8 cellular contexts compared by ENCODE assay signal in the genomic region with DNA sequence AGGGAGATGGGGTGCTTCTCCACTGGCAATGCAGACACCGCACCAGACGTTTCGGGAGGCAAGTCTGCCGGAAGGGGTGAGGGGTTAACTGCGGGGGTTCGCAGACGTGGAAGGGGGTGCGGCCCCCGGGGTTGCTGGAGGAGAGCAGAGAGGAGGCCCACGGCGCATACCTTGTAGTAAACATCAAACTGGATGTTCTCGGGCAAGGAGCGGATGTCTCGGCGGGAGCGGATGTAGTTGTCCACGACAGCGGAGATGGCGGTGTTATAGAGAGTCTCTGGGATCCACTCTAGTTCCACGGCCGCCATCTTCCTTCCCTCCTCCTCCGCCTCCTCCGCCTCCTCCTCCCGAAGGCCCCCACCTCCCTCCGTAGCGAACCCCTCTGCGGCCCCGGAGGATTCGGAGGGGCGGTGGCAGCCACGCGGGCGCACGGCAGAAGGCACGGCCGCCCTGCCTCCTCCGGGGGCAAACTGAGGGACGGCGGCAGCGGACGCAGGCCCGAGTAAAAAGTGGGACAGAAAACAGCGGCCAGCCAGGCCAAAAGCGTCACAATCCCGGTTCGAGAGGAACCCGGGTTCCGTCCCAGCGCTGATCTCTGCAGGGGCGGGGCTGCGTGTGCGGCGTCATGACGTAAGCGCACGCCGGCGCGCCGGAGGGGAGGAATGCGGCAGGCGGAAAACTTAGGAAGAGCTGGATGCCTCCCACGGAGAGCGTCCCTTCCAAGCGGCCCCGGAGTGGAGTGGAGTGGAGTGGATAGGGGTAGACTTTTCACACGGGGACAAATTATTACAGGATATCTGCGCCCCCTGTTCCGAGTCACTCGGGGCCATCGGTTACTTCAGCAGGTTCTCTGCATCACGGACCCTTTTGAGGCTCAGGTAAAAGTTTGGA. TPM values are rescaled to one million over a fixed set of nuclear protein-coding genes. Genes with fewer than 3 reads are reported as not detected.
DNase-seq lines count a peak whose midpoint lies in the region; ATAC-seq and TF ChIP-seq lines count a peak whose summit lies in the region.

TSS of gene APPBP2 (minus strand) at position 619 of the 891 bp plus-strand sequence. CDS start at position 308, 311 bp downstream.

- peak within 1 kb of the TSS; percentile 94 for H3K27ac Mint-ChIP-seq in activated CD8-positive, alpha-beta T cell treated with anti-CD3 and anti-CD28 coated beads, Interleukin-2, amount 10 ng/mL, durations not matched to agents 7 days and 5 days

- peaks cover 2% of the 10 kb centered on the region for H3K27me3 Mint-ChIP-seq in activated CD8-positive, alpha-beta T cell treated with anti-CD3 and anti-CD28 coated beads, Interleukin-2, amount 10 ng/mL, durations not matched to agents 7 days and 5 days (ENCODE audit: low read depth)

- H3K27ac ChIP-seq in C4-2B: peak within 1 kb of the TSS; percentile 98
- H3K27ac ChIP-seq in lower lobe of right lung: peak within 1 kb of the TSS; percentile 99

- peaks cover 7% of the 10 kb centered on the region for H3K36me3 Mint-ChIP-seq in activated CD8-positive, alpha-beta T cell treated with anti-CD3 and anti-CD28 coated beads, Interleukin-2, amount 10 ng/mL, durations not matched to agents 7 days and 5 days (ENCODE audit: low read depth)

- CTCF ChIA-PET in activated CD8-positive, alpha-beta T cell treated with anti-CD3 and anti-CD28 coated beads, Interleukin-2, amount 10 ng/mL, durations not matched to agents 7 days and 5 days (lab: Charles Lee): interaction anchor here (0.6 to 1.4 kb wide), 5 partner anchors 8 to 327 kb away, joined by 3 to 6 read pairs (median 3); no protein-coding TSS in a partner anchor

- DNase-seq in NCI-H774 (lab: John Stamatoyannopoulos, UW): peak; percentile 89
- peak; percentile 80 for DNase-seq in activated CD8-positive, alpha-beta T cell treated with anti-CD3 and anti-CD28 coated beads, Interleukin-2, amount 10 ng/mL, durations not matched to agents 7 days and 5 days
- DNase-seq in ecto neural progenitor cell (ENCODE audit: low spot score): peak; percentile 95
- DNase-seq in lower lobe of right lung: peak; percentile 90
- peak; percentile 47 to 67 (median 50) for DNase-seq in stimulated activated CD4-positive, alpha-beta T cell treated with anti-CD3 and anti-CD28 coated beads, TNF-alpha, amount 100 ng/mL, for 24 hours (ENCODE audit: low read depth in 3 of 3)

- peaks cover 30% of the 10 kb centered on the region for H3K4me1 Mint-ChIP-seq in activated CD8-positive, alpha-beta T cell treated with anti-CD3 and anti-CD28 coated beads, Interleukin-2, amount 10 ng/mL, durations not matched to agents 7 days and 5 days (ENCODE audit: low read depth)

- peak within 1 kb of the TSS; percentile 95 for H3K4me3 Mint-ChIP-seq in activated CD8-positive, alpha-beta T cell treated with anti-CD3 and anti-CD28 coated beads, Interleukin-2, amount 10 ng/mL, durations not matched to agents 7 days and 5 days

- peaks cover under 1% of the 10 kb centered on the region for H3K36me3 ChIP-seq in lower lobe of right lung

- no peaks in the 10 kb centered on the region for H3K27me3 ChIP-seq in lower lobe of right lung (ENCODE audit: low read depth)

- peak; percentile 90 for ATAC-seq in GM19395 (IDR thresholded peaks at IDR 0.05; ENCODE audit: unreplicated experiment)
- ATAC-seq in HG03558 (IDR thresholded peaks at IDR 0.05; ENCODE audit: extremely low read depth, unreplicated experiment): peak; percentile 58
- ATAC-seq in activated CD8-positive, alpha-beta T cell treated with anti-CD3 and anti-CD28 coated beads, Interleukin-2, amount 10 ng/mL, durations not matched to agents 7 days and 5 days: peak; percentile 90
- peak; percentile 98 for ATAC-seq in lower lobe of right lung

- H3K4me3 ChIP-seq in lower lobe of right lung: peak within 1 kb of the TSS; percentile 93

- POLR2A ChIA-PET in activated CD8-positive, alpha-beta T cell treated with anti-CD3 and anti-CD28 coated beads, Interleukin-2, amount 10 ng/mL, durations not matched to agents 7 days and 5 days (lab: Charles Lee): interaction anchor here (0.7 to 1.0 kb wide), 2 partner anchors 16 to 74 kb away, joined by 3 to 7 read pairs; partner anchors contain the start of gene PPM1D

- no peaks in the 10 kb centered on the region for H3K9me3 Mint-ChIP-seq in activated CD8-positive, alpha-beta T cell treated with anti-CD3 and anti-CD28 coated beads, Interleukin-2, amount 10 ng/mL, durations not matched to agents 7 days and 5 days (ENCODE audit: insufficient read depth)

- H3K4me1 ChIP-seq in lower lobe of right lung: peaks cover 44% of the 10 kb centered on the region

- H3K9me3 ChIP-seq in lower lobe of right lung: no peaks in the 10 kb centered on the region

- TF ChIP-seq CTCF in C4-2B (conservative IDR thresholded peaks at IDR 0.05): no peak
- TF ChIP-seq CTCF in lower lobe of right lung (IDR thresholded peaks at IDR 0.05): no peak

- intact Hi-C loops in lower lobe of right lung (cut with DNase I): loop anchor here (10.0 kb wide), 1 partner anchor 61 kb away; no protein-coding TSS in a partner anchor

RNA-seq across cellular contexts. Expression of gene APPBP2, which starts in this region (rescaled TPM):
- total RNA-seq in activated CD8-positive, alpha-beta T cell treated with anti-CD3 and anti-CD28 coated beads, Interleukin-2, amount 10 ng/mL, durations not matched to agents 7 days and 5 days: 10 to 100 TPM; 25.9 to 27.2 TPM
- 49.4 TPM for total RNA-seq in lower lobe of right lung

Comparison
In these comparisons a context has a peak if more than half of its experiments do, and no peak if none do; other contexts are left out.
1. Peak in every context shown above with its lines: DNase-seq, ATAC-seq, H3K4me3 ChIP-seq and H3K27ac ChIP-seq.